Comparison of ENCODE assay signal across 8 cellular contexts in genomic region chr20:32485126-32485769, GRCh38.
DNase-seq lines count a peak whose midpoint lies in the region; ATAC-seq and TF ChIP-seq lines count a peak whose summit lies in the region.

No MANE protein-coding gene starts in this region.

- H4K20me1 ChIP-seq in BLaER1 treated with 17β-estradiol and CSF1 and Interleukin-3, amounts not matched to agents 10 nM and 100 nM, result peaks cover 14 to 27% (median 23%) of the 10 kb centered on the region in 11 experiments; a peak in 21 of 22 replicates

- peaks cover 31 to 47% (median 37%) of the 10 kb centered on the region in 10 experiments for H3K4me1 ChIP-seq in BLaER1 treated with 17β-estradiol and CSF1 and Interleukin-3, amounts not matched to agents 10 nM and 100 nM
- no peaks in the 10 kb centered on the region for H3K4me1 ChIP-seq in foreskin keratinocyte
- H3K4me1 ChIP-seq in neutrophil (ENCODE audit: control insufficient read depth in 1 of 2, insufficient read depth in 1 of 2, low read depth in 1 of 2, low read length in 1 of 2), result peaks cover 28 to 39% of the 10 kb centered on the region in 2 experiments

- H3K9ac ChIP-seq in BLaER1 treated with 17β-estradiol and CSF1 and Interleukin-3, amounts not matched to agents 10 nM and 100 nM, result peak overlapping the region; percentile 26 to 98 (median 94); a peak in 21 of 22 replicates

- peak overlapping the region; percentile 68 to 95 (median 85) for H3K4me3 ChIP-seq in BLaER1 treated with 17β-estradiol and CSF1 and Interleukin-3, amounts not matched to agents 10 nM and 100 nM
- H3K4me3 ChIP-seq in MG63, result peak overlapping the region; percentile 55
- H3K4me3 ChIP-seq in neutrophil (ENCODE audit: low read depth in 1 of 2, low read length in 1 of 2), result peak overlapping the region; percentile 88 to 90

- TF ChIP-seq CTCF in foreskin keratinocyte (conservative IDR thresholded peaks at IDR 0.05) (peak; percentile 80), neutrophil (IDR thresholded peaks at IDR 0.05) (peak; percentile 86)

- H3K4me2 ChIP-seq in BLaER1 treated with 17β-estradiol and CSF1 and Interleukin-3, amounts not matched to agents 10 nM and 100 nM, result peak overlapping the region; percentile 88 to 100 (median 96)

- peaks cover 0 to 11% (median 8%) of the 10 kb centered on the region in 11 experiments; a peak in 10 of 22 replicates for H3K36me3 ChIP-seq in BLaER1 treated with 17β-estradiol and CSF1 and Interleukin-3, amounts not matched to agents 10 nM and 100 nM
- no peaks in the 10 kb centered on the region for H3K36me3 ChIP-seq in MG63
- H3K36me3 ChIP-seq in neutrophil, result no peaks in the 10 kb centered on the region

- peaks cover 0 to 10% (median 7%) of the 10 kb centered on the region in 11 experiments; a peak in 11 of 22 replicates for H3K9me3 ChIP-seq in BLaER1 treated with 17β-estradiol and CSF1 and Interleukin-3, amounts not matched to agents 10 nM and 100 nM (replicated peaks in 1 of 11)
- no peaks in the 10 kb centered on the region for H3K9me3 ChIP-seq in MG63
- no peaks in the 10 kb centered on the region for H3K9me3 ChIP-seq in neutrophil

- ATAC-seq in GM21381 (IDR thresholded peaks at IDR 0.05; ENCODE audit: unreplicated experiment), result peak; percentile 56
- ATAC-seq in foreskin keratinocyte, result peak; percentile 73

- peak; percentile 65 for DNase-seq in MG63
- DNase-seq in SIG-M5 (lab: John Stamatoyannopoulos, UW), result peak; percentile 65
- DNase-seq in activated effector memory CD4-positive, alpha-beta T cell treated with anti-CD3 and anti-CD28 coated beads, Interleukin-2, amount 50 U/mL, for 16 hours, result peak; percentile 93
- peak; percentile 43 to 69 for DNase-seq in foreskin keratinocyte
- DNase-seq in substantia nigra (lab: John Stamatoyannopoulos, UW), result peak in 40 of 49 donors; percentile 24 to 84 (median 70)

- no peaks in the 10 kb centered on the region for H3K27me3 ChIP-seq in BLaER1 treated with 17β-estradiol and CSF1 and Interleukin-3, amounts not matched to agents 10 nM and 100 nM
- H3K27me3 ChIP-seq in MG63 (no peaks in the 10 kb centered on the region), foreskin keratinocyte (peaks cover 42% of the 10 kb centered on the region), neutrophil (no peaks in the 10 kb centered on the region)

- H3K27ac ChIP-seq in BLaER1 treated with 17β-estradiol and CSF1 and Interleukin-3, amounts not matched to agents 10 nM and 100 nM, result peak overlapping the region in 10 of 11 experiments; percentile 57 to 99 (median 96); a peak in 20 of 22 replicates
- H3K27ac ChIP-seq in foreskin keratinocyte (no peak overlapping the region), neutrophil (peak overlapping the region; percentile 92), substantia nigra (ENCODE audit: low read depth, low read length, poor library complexity, severe bottlenecking) (peak overlapping the region; percentile 97)
